In genomic region chr3:10142707-10143560, GRCh38 we compare ENCODE assay signal across 8 cellular contexts. TPM values are rescaled to one million over a fixed set of nuclear protein-coding genes. Genes with fewer than 3 reads are reported as not detected.
DNase-seq lines count a peak whose midpoint lies in the region; FAIRE-seq and TF ChIP-seq lines count a peak whose summit lies in the region.

No MANE protein-coding gene starts in this region.

- no peaks in the 10 kb centered on the region; the same call in 1 of the 2 replicates for H3K27me3 ChIP-seq in DOHH2 (ENCODE audit: control insufficient read depth, low read length)
- no peaks in the 10 kb centered on the region for H3K27me3 ChIP-seq in astrocyte (ENCODE audit: insufficient read depth, low read length)

- TF ChIP-seq POLR2A in NB4 (IDR thresholded peaks at IDR 0.05; ENCODE audit: extremely low read depth, insufficient read length) = no peak

- H3K27ac ChIP-seq in DOHH2 (ENCODE audit: low read depth, low read length) = peak overlapping the region; percentile 71
- H3K27ac ChIP-seq in astrocyte (ENCODE audit: low read depth, low read length) = no peak overlapping the region

- peak overlapping the region; percentile 93 for H3K4me3 Mint-ChIP-seq in astrocyte (ENCODE audit: unreplicated experiment)
- H3K4me3 Mint-ChIP-seq in type B pancreatic cell = peak overlapping the region; percentile 92

- H3K27ac Mint-ChIP-seq in astrocyte (ENCODE audit: unreplicated experiment) (peak overlapping the region; percentile 58), type B pancreatic cell (peak overlapping the region; percentile 52)

- H3K36me3 Mint-ChIP-seq in astrocyte (ENCODE audit: low read depth, unreplicated experiment) = peaks cover 7% of the 10 kb centered on the region
- H3K36me3 Mint-ChIP-seq in type B pancreatic cell = peaks cover 17% of the 10 kb centered on the region

- TF ChIP-seq CTCF in DOHH2 (IDR thresholded peaks at IDR 0.05; ENCODE audit: low read depth, low read length, poor library complexity, severe bottlenecking) (no peak), NB4 (IDR thresholded peaks at IDR 0.05; ENCODE audit: low read depth, low read length) (no peak), astrocyte (IDR thresholded peaks at IDR 0.05; ENCODE audit: insufficient read depth, low read depth, low read length) (no peak), type B pancreatic cell (conservative IDR thresholded peaks at IDR 0.05) (no peak), GM10266 (IDR thresholded peaks at IDR 0.05; ENCODE audit: control insufficient read depth, insufficient read depth, low read depth, missing control alignments) (no peak)

- no peaks in the 10 kb centered on the region; the same call in 1 of the 2 replicates for H3F3A ChIP-seq in DOHH2 (ENCODE audit: control insufficient read depth, insufficient read depth)

- no peaks in the 10 kb centered on the region for H3K9me3 Mint-ChIP-seq in astrocyte (ENCODE audit: unreplicated experiment)
- no peaks in the 10 kb centered on the region for H3K9me3 Mint-ChIP-seq in type B pancreatic cell

- H3K4me2 ChIP-seq in DOHH2 (ENCODE audit: low read length) (peak overlapping the region; percentile 100), astrocyte (ENCODE audit: low read length) (peak overlapping the region; percentile 88)

- H3K9me3 ChIP-seq in DOHH2 (ENCODE audit: control insufficient read depth, insufficient read depth, low read length) = no peaks in the 10 kb centered on the region
- no peaks in the 10 kb centered on the region for H3K9me3 ChIP-seq in astrocyte (ENCODE audit: insufficient read depth, low read depth, low read length)

- no peaks in the 10 kb centered on the region for H3K9me2 ChIP-seq in DOHH2 (replicated peaks; ENCODE audit: control insufficient read depth, low read length)

- peaks cover 52% of the 10 kb centered on the region for H3K36me3 ChIP-seq in DOHH2 (ENCODE audit: control insufficient read depth, low read length)
- H3K36me3 ChIP-seq in astrocyte (ENCODE audit: insufficient read depth, low read length) = no peaks in the 10 kb centered on the region

- H3K79me2 ChIP-seq in DOHH2 (ENCODE audit: control insufficient read depth, low read length) (peaks cover 67% of the 10 kb centered on the region), astrocyte (ENCODE audit: insufficient read depth, low read length) (peaks cover 55% of the 10 kb centered on the region)

- FAIRE-seq in astrocyte (lab: Jason Lieb, UNC) = no peak

- H3K4me1 ChIP-seq in DOHH2 (ENCODE audit: control insufficient read depth, low read length) (peaks cover 45% of the 10 kb centered on the region), astrocyte (ENCODE audit: insufficient read depth, low read length) (peaks cover 5% of the 10 kb centered on the region)

- H3K4me3 ChIP-seq in DOHH2 (ENCODE audit: low read length) (peak overlapping the region; percentile 100), NB4 (ENCODE audit: low read depth, low read length) (peak overlapping the region; percentile 68), astrocyte (ENCODE audit: insufficient read depth, low read depth, low read length) (peak overlapping the region; percentile 73)

- DNase-seq in NB4 (ENCODE audit: low read depth) (peak; percentile 54), astrocyte (ENCODE audit: low read depth) (no peak), left kidney (ENCODE audit: low read depth, low spot score) (peak; percentile 23), type B pancreatic cell (ENCODE audit: extremely low spot score, unreplicated experiment) (no peak), GM10266 (ENCODE audit: extremely low spot score) (no peak), midbrain (lab: John Stamatoyannopoulos, UW) (no peak), ureter (ENCODE audit: low spot score) (no peak)

- H3K4me1 Mint-ChIP-seq in astrocyte (ENCODE audit: low read depth, unreplicated experiment) (peaks cover 7% of the 10 kb centered on the region), type B pancreatic cell (ENCODE audit: unreplicated experiment) (peaks cover 19% of the 10 kb centered on the region)

- H2AFZ ChIP-seq in astrocyte (ENCODE audit: low read depth, low read length) = no peak overlapping the region

- no peaks in the 10 kb centered on the region for H3K27me3 Mint-ChIP-seq in astrocyte (ENCODE audit: low read depth, unreplicated experiment)
- no peaks in the 10 kb centered on the region for H3K27me3 Mint-ChIP-seq in type B pancreatic cell

- H4K20me1 ChIP-seq in DOHH2 (ENCODE audit: control insufficient read depth, insufficient read depth, low read depth, low read length) (peaks cover 22% of the 10 kb centered on the region; the same call in 1 of the 2 replicates), astrocyte (ENCODE audit: insufficient read depth, low read length) (peaks cover 42% of the 10 kb centered on the region)

- peak overlapping the region; percentile 92 for H3K9ac ChIP-seq in astrocyte (ENCODE audit: low read length)

RNA-seq across cellular contexts. Expression of gene VHL, which starts 1.4 kb away (rescaled TPM):
- total RNA-seq in astrocyte = 34.6 and 39.1 TPM in 2 replicates
- 58.6 and 73.4 TPM in 2 replicates for total RNA-seq in type B pancreatic cell (ENCODE audit: low replicate concordance)
- 55.3 TPM for total RNA-seq in ureter

RNA-seq across cellular contexts. Expression of gene IRAK2, which starts 21.8 kb away (rescaled TPM):
- 2.0 and 2.1 TPM in 2 replicates for total RNA-seq in astrocyte
- 1.4 and 2.5 TPM in 2 replicates for total RNA-seq in type B pancreatic cell (ENCODE audit: low replicate concordance)
- 20.3 TPM for total RNA-seq in ureter

RNA-seq across cellular contexts. Expression of gene BRK1, which starts 27.5 kb away (rescaled TPM):
- 120 and 136 TPM in 2 replicates for total RNA-seq in astrocyte
- 132 and 147 TPM in 2 replicates for total RNA-seq in type B pancreatic cell (ENCODE audit: low replicate concordance)
- 158 TPM for total RNA-seq in ureter

RNA-seq across cellular contexts. Expression of gene FANCD2OS, which starts 34.9 kb away (rescaled TPM):
- total RNA-seq in astrocyte = not detected in 2 replicates
- not detected in 2 replicates for total RNA-seq in type B pancreatic cell (ENCODE audit: low replicate concordance)
- total RNA-seq in ureter = not detected

Comparison
In these comparisons a context has a peak if more than half of its experiments do, and no peak if none do; other contexts are left out.
1. DNase-seq: peak in NB4 (single experiment) and left kidney (single experiment); none in astrocyte (single experiment), type B pancreatic cell (single experiment), GM10266 (single experiment), midbrain (single experiment) and ureter (single experiment).
2. Peak in every context shown above with its lines, with median percentiles within 50 percentile points of each other: H3K4me3 ChIP-seq.